ENCODE assay signal across 20 cellular contexts in the genomic region with DNA sequence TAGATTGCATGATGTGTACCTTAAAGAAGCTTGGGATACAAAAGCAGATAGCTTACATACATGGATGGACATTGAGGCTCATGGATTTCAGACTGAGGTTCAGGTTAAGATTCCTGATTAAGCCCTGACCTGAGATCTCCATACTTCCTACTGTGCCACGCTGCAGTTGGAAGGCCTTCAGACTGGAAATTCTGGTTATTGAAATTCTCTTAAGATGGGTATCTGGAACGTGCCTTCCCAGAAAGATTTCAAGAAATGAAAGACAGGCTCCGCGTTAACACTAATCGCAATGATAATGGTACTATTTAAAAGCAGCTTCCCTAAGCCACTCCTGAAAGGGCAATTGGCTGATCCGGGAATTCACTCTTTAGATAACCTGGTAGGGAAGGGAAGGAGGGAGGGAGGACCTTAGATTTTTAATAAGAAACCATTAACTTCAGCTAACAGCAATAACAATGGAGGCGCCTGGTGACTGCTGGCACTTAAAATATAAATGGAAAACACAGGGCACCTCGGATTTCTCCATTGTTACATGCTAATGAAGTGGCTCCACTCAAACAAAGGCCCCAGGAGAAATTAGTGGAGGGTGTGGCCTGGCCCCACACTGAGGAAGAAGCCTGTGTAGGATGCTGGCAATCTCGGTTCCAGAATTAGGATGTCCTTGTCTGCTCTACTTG. TPM values are rescaled to one million over a fixed set of nuclear protein-coding genes. Genes with fewer than 3 reads are reported as not detected.
DNase-seq lines count a peak whose midpoint lies in the region; ATAC-seq and TF ChIP-seq lines count a peak whose summit lies in the region.
"Had no signal": no experiment of that assay in that cellular context is flagged by ENCODE, and none has a peak within 500 bp of the region (broad histone marks: within the 10 kb centered on the region; RNA-seq: fewer than 3 reads in every experiment).

No MANE protein-coding gene starts in this region.

- H3K9me3 ChIP-seq in HUES64 (ENCODE audit: insufficient read depth, low read depth, low read length), result no peaks in the 10 kb centered on the region
- no peaks in the 10 kb centered on the region for H3K9me3 ChIP-seq in OCI-LY1 (ENCODE audit: low read length)
- H3K9me3 ChIP-seq: mucosa of descending colon had no signal

- H3K4me2 ChIP-seq in OCI-LY1 (ENCODE audit: low read length), result peak overlapping the region; percentile 53; the same call in 1 of the 2 replicates

- DNase-seq in iPS-NIHi11 (ENCODE audit: low spot score) (peak; percentile 69), NCI-H128 (lab: John Stamatoyannopoulos, UW; ENCODE audit: unreplicated experiment) (no peak), T-helper 1 cell (no peak)
- DNase-seq: activated CD4-positive, alpha-beta T cell treated with anti-CD3 and anti-CD28 coated beads, Interleukin-2, amount 50 U/mL, for 4 hours; activated T-cell treated with anti-CD3 and anti-CD28 coated beads for 4 hours; CD4-positive, CD25-positive, alpha-beta regulatory T cell; DMS53; foreskin keratinocyte; hippocampal formation; left colon; mucosa of descending colon; NCI-H1092 treated with DMSO at 0.1 percent for 48 hours; NCI-H524; SHP77 had no signal

- H3K9me2 ChIP-seq in OCI-LY1 (ENCODE audit: low read depth, low read length), result no peaks in the 10 kb centered on the region

- WGBS in HUES64, result 2% methylated on average over 8 of the region's 9 CpGs

- ATAC-seq in HG02588 (IDR thresholded peaks at IDR 0.05; ENCODE audit: unreplicated experiment), result no peak
- ATAC-seq in HG02798 (IDR thresholded peaks at IDR 0.05; ENCODE audit: poor library complexity, unreplicated experiment), result no peak
- ATAC-seq: foreskin keratinocyte, left colon, mucosa of descending colon had no signal

- H3K9ac ChIP-seq in HUES64 (ENCODE audit: low read depth, low read length), result peak overlapping the region; percentile 32
- H3K9ac ChIP-seq in OCI-LY1 (ENCODE audit: low read length), result peak overlapping the region; percentile 53

- H3K4me1 ChIP-seq in HUES64 (ENCODE audit: insufficient read depth, low read length) (peaks cover 34% of the 10 kb centered on the region), OCI-LY1 (ENCODE audit: insufficient read depth, low read length, severe bottlenecking) (peaks cover 33% of the 10 kb centered on the region)
- H3K4me1 ChIP-seq: foreskin keratinocyte had no signal

- no peaks in the 10 kb centered on the region for H3K79me2 ChIP-seq in OCI-LY1 (ENCODE audit: insufficient read depth, low read length)

- H3K27me3 ChIP-seq in HUES64 (ENCODE audit: insufficient read depth, low read length), result no peaks in the 10 kb centered on the region
- no peaks in the 10 kb centered on the region for H3K27me3 ChIP-seq in OCI-LY1 (ENCODE audit: insufficient read depth, low read length)
- H3K27me3 ChIP-seq: foreskin keratinocyte had no signal

- TF ChIP-seq CTCF in C4-2B (conservative IDR thresholded peaks at IDR 0.05) (no peak), OCI-LY1 (IDR thresholded peaks at IDR 0.05; ENCODE audit: low read length) (no peak)

- H3K4me3 ChIP-seq in HUES64 (ENCODE audit: low read length), result peak overlapping the region; percentile 15
- no peak overlapping the region for H3K4me3 ChIP-seq in OCI-LY1 (ENCODE audit: low read depth, low read length, poor library complexity, severe bottlenecking)
- H3K4me3 ChIP-seq: mucosa of descending colon had no signal

- no peaks in the 10 kb centered on the region for H4K20me1 ChIP-seq in OCI-LY1 (ENCODE audit: insufficient read depth, low read length)

- H3K36me3 ChIP-seq in HUES64 (ENCODE audit: insufficient read depth, low read length) (no peaks in the 10 kb centered on the region), OCI-LY1 (ENCODE audit: insufficient read depth, low read length) (no peaks in the 10 kb centered on the region)

- no peaks in the 10 kb centered on the region for H3F3A ChIP-seq in OCI-LY1 (ENCODE audit: insufficient read depth, low read length)

- no peak overlapping the region for H2AFZ ChIP-seq in OCI-LY1 (ENCODE audit: low read length)

- H3K27ac ChIP-seq in C4-2B, result peak overlapping the region; percentile 61; the same call in 1 of the 2 replicates
- H3K27ac ChIP-seq in HUES64 (ENCODE audit: low read depth, low read length), result peak overlapping the region; percentile 94
- peak overlapping the region; percentile 91 for H3K27ac ChIP-seq in OCI-LY1 (ENCODE audit: low read depth, low read length, poor library complexity, severe bottlenecking)
- H3K27ac ChIP-seq: epithelial cell of prostate, foreskin keratinocyte had no signal

RNA-seq across cellular contexts. Expression of a gene that starts 22.6 kb away (rescaled TPM):
- 106 TPM for polyA plus RNA-seq in HUES64 (2013, experiment 1 of 2)
- polyA plus RNA-seq in HUES64 (2013, experiment 2 of 2), result 111 TPM

RNA-seq across cellular contexts. Expression of a gene that starts 52.1 kb away (rescaled TPM):
- 2.7 TPM for polyA plus RNA-seq in HUES64 (2013, experiment 1 of 2)
- polyA plus RNA-seq in HUES64 (2013, experiment 2 of 2), result 2.2 TPM
- polyA plus RNA-seq: CD4-positive, CD25-positive, alpha-beta regulatory T cell; foreskin keratinocyte had no signal
